ENCODE assay signal across 11 cellular contexts in genomic region chr10:124145109-124145860, GRCh38. TPM values are rescaled to one million over a fixed set of nuclear protein-coding genes. Genes with fewer than 3 reads are reported as not detected.
DNase-seq lines count a peak whose midpoint lies in the region; ATAC-seq, FAIRE-seq and TF ChIP-seq lines count a peak whose summit lies in the region.
"Had no signal": no experiment of that assay in that cellular context is flagged by ENCODE, and none has a peak within 500 bp of the region (broad histone marks: within the 10 kb centered on the region; RNA-seq: fewer than 3 reads in every experiment).

No MANE protein-coding gene starts in this region.

- no peak for FAIRE-seq in pancreas (lab: Jason Lieb, UNC)

- TF ChIP-seq CTCF in RWPE1 (conservative IDR thresholded peaks at IDR 0.05; ENCODE audit: low read depth) (no peak), pancreas (IDR thresholded peaks at IDR 0.05) (no peak)

- H3K36me3 ChIP-seq in pancreas = no peaks in the 10 kb centered on the region

- intact Hi-C loops in Right ventricle myocardium superior (cut with DNase I) = no loop called here
- intact Hi-C loops in pancreas (cut with DNase I) = no loop called here

- no peaks in the 10 kb centered on the region for H3K9me3 ChIP-seq in pancreas
- H3K9me3 ChIP-seq: Caco-2 had no signal

- H3K4me3 ChIP-seq in pancreas = no peak overlapping the region

- ATAC-seq in Right ventricle myocardium superior (ENCODE audit: poor library complexity) (peak; percentile 91), pancreas (peak in 3 of 4 donors; percentile 59 to 80 (median 69)), GM21717 (IDR thresholded peaks at IDR 0.05; ENCODE audit: unreplicated experiment) (no peak), GM19452 (IDR thresholded peaks at IDR 0.05; ENCODE audit: unreplicated experiment) (no peak)
- ATAC-seq: activated T-cell treated with anti-CD3 and anti-CD28 coated beads, Interleukin-2, amount 50 U/mL, for 72 hours; effector memory CD8-positive, alpha-beta T cell had no signal

- H3K4me1 ChIP-seq in pancreas = no peaks in the 10 kb centered on the region
- H3K4me1 ChIP-seq: Caco-2 had no signal

- H3K27ac ChIP-seq in RWPE1 (peak overlapping the region; percentile 47), pancreas (peak overlapping the region in 2 of 4 donors; percentile 8 to 22)

- POLR2A ChIA-PET in RWPE1 (lab: Yijun Ruan, JAX; ENCODE audit: low non-redundant PET) = no interaction called here

- CTCF ChIA-PET in RWPE1 (lab: Yijun Ruan, JAX) = interaction anchor here (0.5 to 1.3 kb wide), 3 partner anchors 19 to 198 kb away, joined by 4 to 6 read pairs (median 5); no protein-coding TSS in a partner anchor

- H3K27me3 ChIP-seq in pancreas = no peaks in the 10 kb centered on the region

- 68 to 72% methylated on average over 11 of the region's 11 CpGs for WGBS in pancreas, 2 donors

- DNase-seq in GF-D8 (lab: John Stamatoyannopoulos, UW) (peak; percentile 82), RWPE1 (ENCODE audit: low spot score) (no peak), Right ventricle myocardium superior (peak; percentile 83), pancreas (peak in 1 of 6 donors; percentile 53)
- DNase-seq in stimulated activated CD4-positive, alpha-beta T cell treated with anti-CD3 and anti-CD28 coated beads, Interleukin-2, amount 100 ng/mL, for 24 hours = no peak
- no peak for DNase-seq in activated T-cell treated with anti-CD3 and anti-CD28 coated beads, Interleukin-2, amount 50 U/mL, for 1 hour
- DNase-seq: activated T-cell treated with anti-CD3 and anti-CD28 coated beads, Interleukin-2, amount 50 U/mL, for 72 hours; Caco-2; effector memory CD8-positive, alpha-beta T cell had no signal

RNA-seq across cellular contexts. Expression of gene CHST15, which starts 51.9 kb away (rescaled TPM):
- total RNA-seq in Right ventricle myocardium superior = 3.0 TPM
- 10 to 100 TPM in 5 of 6 donors, 1 to 10 TPM in 1; 9.4 to 17.3 (median 14.0) TPM for total RNA-seq in pancreas
- polyA plus RNA-seq in pancreas = 10 to 100 TPM in 1 of 2 donors, 1 to 10 TPM in 1; 4.8 to 12.4 TPM

Comparison
In these comparisons a context has a peak if more than half of its experiments do, and no peak if none do; other contexts are left out.
1. DNase-seq: peak in GF-D8 (single experiment) and Right ventricle myocardium superior (single experiment); none in RWPE1 (single experiment), stimulated activated CD4-positive, alpha-beta T cell treated with anti-CD3 and anti-CD28 coated beads, Interleukin-2, amount 100 ng/mL, for 24 hours (0 of 2) and activated T-cell treated with anti-CD3 and anti-CD28 coated beads, Interleukin-2, amount 50 U/mL, for 1 hour (single experiment).
2. ATAC-seq: peak in Right ventricle myocardium superior (single experiment) and pancreas (3 of 4); none in GM21717 (single experiment) and GM19452 (single experiment).